Comparison of ENCODE assay signal across 22 cellular contexts in the genomic region with DNA sequence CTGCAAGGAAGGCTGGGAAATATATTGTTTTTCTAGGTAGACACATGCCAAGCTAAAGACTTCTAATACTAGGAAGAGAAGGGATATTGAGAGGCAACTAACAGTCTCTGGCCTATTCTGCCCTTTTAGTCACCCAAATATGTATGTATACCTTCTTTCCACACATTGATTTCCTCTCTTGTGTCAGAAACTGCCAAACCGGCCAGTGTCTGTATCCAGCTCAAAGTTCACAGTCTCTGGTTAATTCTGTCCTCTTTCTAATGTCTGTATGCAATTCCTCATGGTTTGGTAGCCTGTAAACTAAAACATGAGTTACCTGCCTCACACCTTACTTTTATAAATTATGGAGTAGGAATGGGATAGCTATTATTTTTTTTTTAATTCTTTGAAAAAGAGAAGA. TPM values are rescaled to one million over a fixed set of nuclear protein-coding genes. Genes with fewer than 3 reads are reported as not detected.
DNase-seq lines count a peak whose midpoint lies in the region; ATAC-seq, FAIRE-seq and TF ChIP-seq lines count a peak whose summit lies in the region.
"Had no signal": no experiment of that assay in that cellular context is flagged by ENCODE, and none has a peak within 500 bp of the region (broad histone marks: within the 10 kb centered on the region; RNA-seq: fewer than 3 reads in every experiment).

No MANE protein-coding gene starts in this region.

- H3K9me3 ChIP-seq in HepG2 (ENCODE audit: low read length), result no peaks in the 10 kb centered on the region
- no peaks in the 10 kb centered on the region for H3K9me3 ChIP-seq in right lobe of liver
- H3K9me3 ChIP-seq: A549, Caco-2 had no signal

- 0% methylated on average over 1 of the region's 1 CpG for WGBS in HepG2 (ENCODE audit: low lambda C conversion rate)
- WGBS in right lobe of liver (ENCODE audit: insufficient coverage, low coverage, low lambda C conversion rate, missing lambda C conversion rate), result 25% methylated on average over 1 of the region's 1 CpG

- POLR2A ChIA-PET in HepG2 (lab: Yijun Ruan, JAX), result no interaction called here

- no peaks in the 10 kb centered on the region for H3K36me3 ChIP-seq in HepG2 (replicated peaks in 1 of 2; ENCODE audit: control insufficient read depth in 1 of 2, insufficient read depth in 2 of 2, low read length in 2 of 2)
- no peaks in the 10 kb centered on the region for H3K36me3 ChIP-seq in right lobe of liver
- H3K36me3 ChIP-seq: BLaER1 treated with 17β-estradiol and CSF1 and Interleukin-3, amounts not matched to agents 10 nM and 100 nM had no signal

- no peaks in the 10 kb centered on the region for H3K4me1 Mint-ChIP-seq in activated CD4-positive, alpha-beta T cell treated with anti-CD3 and anti-CD28 coated beads, Interleukin-2, amount 10 ng/mL, durations not matched to agents 24 days and 14 days
- no peaks in the 10 kb centered on the region for H3K4me1 Mint-ChIP-seq in activated T-helper 1 cell treated with anti-CD3 and anti-CD28 coated beads, Interleukin-12 subunit alpha, Interleukin-12 subunit beta, Interleukin-2, Interleukin-4 antibody, amounts not matched to agents 30 ng/mL and 10 ng/mL and 1 ng/mL, durations not matched to agents 14 hours and 24 hours and 36 hours (ENCODE audit: low read depth)
- H3K4me1 Mint-ChIP-seq: B cell had no signal

- H3K36me3 Mint-ChIP-seq in activated CD4-positive, alpha-beta T cell treated with anti-CD3 and anti-CD28 coated beads, Interleukin-2, amount 10 ng/mL, durations not matched to agents 24 days and 14 days (ENCODE audit: low read depth), result no peaks in the 10 kb centered on the region
- no peaks in the 10 kb centered on the region for H3K36me3 Mint-ChIP-seq in activated T-helper 1 cell treated with anti-CD3 and anti-CD28 coated beads, Interleukin-12 subunit alpha, Interleukin-12 subunit beta, Interleukin-2, Interleukin-4 antibody, amounts not matched to agents 30 ng/mL and 10 ng/mL and 1 ng/mL, durations not matched to agents 14 hours and 24 hours and 36 hours (ENCODE audit: low read depth)
- H3K36me3 Mint-ChIP-seq: CD8-positive, alpha-beta T cell had no signal

- H3K27ac ChIP-seq in HepG2 (ENCODE audit: extremely low read length, insufficient read depth, low read length), result no peak overlapping the region
- peak overlapping the region in 1 of 3 donors; percentile 40 for H3K27ac ChIP-seq in right lobe of liver
- H3K27ac ChIP-seq: 22Rv1; A549; BLaER1 treated with 17β-estradiol and CSF1 and Interleukin-3, amounts not matched to agents 10 nM and 100 nM; C4-2B had no signal

- no peaks in the 10 kb centered on the region for H4K20me1 ChIP-seq in HepG2 (ENCODE audit: insufficient read depth, low read length)
- H4K20me1 ChIP-seq: BLaER1 treated with 17β-estradiol and CSF1 and Interleukin-3, amounts not matched to agents 10 nM and 100 nM had no signal

- DNase-seq in activated CD4-positive, alpha-beta T cell treated with anti-CD3 and anti-CD28 coated beads, Interleukin-2, amount 10 ng/mL, durations not matched to agents 24 days and 14 days, result peak; percentile 17
- no peak for DNase-seq in activated CD4-positive, alpha-beta T cell treated with anti-CD3 and anti-CD28 coated beads for 4 hours
- peak; percentile 5 for DNase-seq in HepG2 (ENCODE audit: low spot score)
- no peak for DNase-seq in right lobe of liver
- DNase-seq in stimulated activated CD4-positive, alpha-beta T cell treated with anti-CD3 and anti-CD28 coated beads, Interleukin-2, amount 100 ng/mL, for 24 hours, result no peak
- DNase-seq in activated T-helper 1 cell treated with anti-CD3 and anti-CD28 coated beads, Interleukin-12 subunit alpha, Interleukin-12 subunit beta, Interleukin-2, Interleukin-4 antibody, amounts not matched to agents 30 ng/mL and 10 ng/mL and 1 ng/mL, durations not matched to agents 14 hours and 24 hours and 36 hours (ENCODE audit: low spot score), result no peak
- DNase-seq: AML-193; Caco-2; Calu3; CD4-positive, alpha-beta T cell; CD8-positive, alpha-beta T cell; DMS79 treated with DMSO at 0.1 percent for 48 hours; GF-D8 had no signal

- H3K4me2 ChIP-seq in HepG2 (ENCODE audit: low read depth, low read length), result no peak overlapping the region
- H3K4me2 ChIP-seq: A549; BLaER1 treated with 17β-estradiol and CSF1 and Interleukin-3, amounts not matched to agents 10 nM and 100 nM had no signal

- no peaks in the 10 kb centered on the region for H3K27me3 ChIP-seq in HepG2 (ENCODE audit: control insufficient read depth in 1 of 2, insufficient read depth in 2 of 2, low read length in 2 of 2)
- no peaks in the 10 kb centered on the region for H3K27me3 ChIP-seq in right lobe of liver
- H3K27me3 ChIP-seq: BLaER1 treated with 17β-estradiol and CSF1 and Interleukin-3, amounts not matched to agents 10 nM and 100 nM had no signal

- H3K9ac ChIP-seq in HepG2 (ENCODE audit: insufficient read depth, low read depth, low read length), result no peak overlapping the region
- H3K9ac ChIP-seq: BLaER1 treated with 17β-estradiol and CSF1 and Interleukin-3, amounts not matched to agents 10 nM and 100 nM had no signal

- TF ChIP-seq CTCF in HepG2 (CRISPR knock-in tag; IDR thresholded peaks at IDR 0.05), result no peak
- TF ChIP-seq CTCF in right lobe of liver (IDR thresholded peaks at IDR 0.05), result no peak

- TF ChIP-seq POLR2A in HepG2 (IDR thresholded peaks at IDR 0.05; ENCODE audit: insufficient read depth in 1 of 2, low read depth in 2 of 2, low read length in 2 of 2) (no peak), right lobe of liver (IDR thresholded peaks at IDR 0.05) (no peak)

- H3K79me2 ChIP-seq in HepG2 (ENCODE audit: insufficient read depth, low read length), result no peaks in the 10 kb centered on the region

- H3K9me3 Mint-ChIP-seq in activated CD4-positive, alpha-beta T cell treated with anti-CD3 and anti-CD28 coated beads, Interleukin-2, amount 10 ng/mL, durations not matched to agents 24 days and 14 days, result peaks cover 6% of the 10 kb centered on the region
- no peaks in the 10 kb centered on the region for H3K9me3 Mint-ChIP-seq in activated T-helper 1 cell treated with anti-CD3 and anti-CD28 coated beads, Interleukin-12 subunit alpha, Interleukin-12 subunit beta, Interleukin-2, Interleukin-4 antibody, amounts not matched to agents 30 ng/mL and 10 ng/mL and 1 ng/mL, durations not matched to agents 14 hours and 24 hours and 36 hours
- H3K9me3 Mint-ChIP-seq: CD4-positive, alpha-beta T cell; CD8-positive, alpha-beta T cell had no signal

- no peak overlapping the region for H2AFZ ChIP-seq in HepG2 (ENCODE audit: low read length)

- ATAC-seq in HepG2 (peak; percentile 92), right lobe of liver (peak; percentile 82 to 96 (median 94))
- ATAC-seq: A549; CD8-positive, alpha-beta T cell had no signal

- peaks cover 11% of the 10 kb centered on the region for H3K4me1 ChIP-seq in HepG2 (ENCODE audit: insufficient read depth, low read length)
- H3K4me1 ChIP-seq in right lobe of liver, result peaks cover 0 to 8% (median 3%) of the 10 kb centered on the region in 4 donors
- H3K4me1 ChIP-seq: A549; BLaER1 treated with 17β-estradiol and CSF1 and Interleukin-3, amounts not matched to agents 10 nM and 100 nM; Caco-2 had no signal

- H3K27me3 Mint-ChIP-seq in activated CD4-positive, alpha-beta T cell treated with anti-CD3 and anti-CD28 coated beads, Interleukin-2, amount 10 ng/mL, durations not matched to agents 24 days and 14 days, result no peaks in the 10 kb centered on the region
- peaks cover 8% of the 10 kb centered on the region for H3K27me3 Mint-ChIP-seq in activated T-helper 1 cell treated with anti-CD3 and anti-CD28 coated beads, Interleukin-12 subunit alpha, Interleukin-12 subunit beta, Interleukin-2, Interleukin-4 antibody, amounts not matched to agents 30 ng/mL and 10 ng/mL and 1 ng/mL, durations not matched to agents 14 hours and 24 hours and 36 hours (ENCODE audit: insufficient read depth)
- H3K27me3 Mint-ChIP-seq: B cell; CD4-positive, alpha-beta T cell had no signal

- CTCF ChIA-PET in HepG2 (lab: Yijun Ruan, JAX; ENCODE audit: low intra/inter-chr PET ratio, low total read pairs), result no interaction called here

- BruUV-seq in HepG2 (replicated peaks; lab: Mats Ljungman, UMichigan), result no TSS peak

- intact Hi-C loops in activated CD4-positive, alpha-beta T cell treated with anti-CD3 and anti-CD28 coated beads, Interleukin-2, amount 10 ng/mL, durations not matched to agents 24 days and 14 days (cut with micrococcal nuclease), result no loop called here
- intact Hi-C loops in HepG2 (cut with micrococcal nuclease; ENCODE audit: unreplicated experiment), result no loop called here
- intact Hi-C loops in right lobe of liver (cut with DNase I), result no loop called here
- intact Hi-C loops in activated T-helper 1 cell treated with anti-CD3 and anti-CD28 coated beads, Interleukin-12 subunit alpha, Interleukin-12 subunit beta, Interleukin-2, Interleukin-4 antibody, amounts not matched to agents 30 ng/mL and 10 ng/mL and 1 ng/mL, durations not matched to agents 14 hours and 24 hours and 36 hours (cut with micrococcal nuclease), result no loop called here

- TF ChIP-seq RAD21 in HepG2 (CRISPR knock-in tag; IDR thresholded peaks at IDR 0.05), result no peak

- no peak overlapping the region for H3K4me3 ChIP-seq in HepG2 (replicated peaks in 1 of 3; ENCODE audit: insufficient read depth in 1 of 3, low read depth in 2 of 3, low read length in 3 of 3)
- H3K4me3 ChIP-seq in right lobe of liver, result no peak overlapping the region
- H3K4me3 ChIP-seq: A549; BLaER1 treated with 17β-estradiol and CSF1 and Interleukin-3, amounts not matched to agents 10 nM and 100 nM had no signal

- no peak overlapping the region for H3K4me3 Mint-ChIP-seq in activated CD4-positive, alpha-beta T cell treated with anti-CD3 and anti-CD28 coated beads, Interleukin-2, amount 10 ng/mL, durations not matched to agents 24 days and 14 days
- no peak overlapping the region for H3K4me3 Mint-ChIP-seq in activated T-helper 1 cell treated with anti-CD3 and anti-CD28 coated beads, Interleukin-12 subunit alpha, Interleukin-12 subunit beta, Interleukin-2, Interleukin-4 antibody, amounts not matched to agents 30 ng/mL and 10 ng/mL and 1 ng/mL, durations not matched to agents 14 hours and 24 hours and 36 hours
- H3K4me3 Mint-ChIP-seq: B cell; CD4-positive, alpha-beta T cell; CD8-positive, alpha-beta T cell had no signal

- in situ Hi-C loops in HepG2 (cut with HindIII; ENCODE audit: extremely low pct_ligation_motif_present, low pct_unique_long_range_greater_than_20kb), result no loop called here

- FAIRE-seq in HepG2 (lab: Jason Lieb, UNC), result no peak
- FAIRE-seq: A549, D721Med, G401.6, GM12891, GM19239 had no signal

- H3K27ac Mint-ChIP-seq in activated CD4-positive, alpha-beta T cell treated with anti-CD3 and anti-CD28 coated beads, Interleukin-2, amount 10 ng/mL, durations not matched to agents 24 days and 14 days, result no peak overlapping the region
- H3K27ac Mint-ChIP-seq in activated T-helper 1 cell treated with anti-CD3 and anti-CD28 coated beads, Interleukin-12 subunit alpha, Interleukin-12 subunit beta, Interleukin-2, Interleukin-4 antibody, amounts not matched to agents 30 ng/mL and 10 ng/mL and 1 ng/mL, durations not matched to agents 14 hours and 24 hours and 36 hours, result no peak overlapping the region
- H3K27ac Mint-ChIP-seq: B cell; CD4-positive, alpha-beta T cell; CD8-positive, alpha-beta T cell had no signal

- TF ChIP-seq EP300 in HepG2 (IDR thresholded peaks at IDR 0.05; ENCODE audit: low read depth in 2 of 2, low read length in 2 of 2) (no peak), HepG2 (CRISPR knock-in tag; IDR thresholded peaks at IDR 0.05; ENCODE audit: borderline replicate concordance) (no peak)

RNA-seq across cellular contexts. Expression of gene CPSF6, which starts 25.2 kb away (rescaled TPM):
- 114 and 121 TPM in 2 replicates for total RNA-seq in activated CD4-positive, alpha-beta T cell treated with anti-CD3 and anti-CD28 coated beads, Interleukin-2, amount 10 ng/mL, durations not matched to agents 24 days and 14 days
- total RNA-seq in HepG2 (2016; rRNA removed; fragmentation: Illumina TruSeq; extraction: Trizol) (61.1 and 71.0 TPM in 2 replicates), right lobe of liver (10 to 100 TPM; 11.6 to 25.2 (median 15.9) TPM)
- 154 and 171 TPM in 2 replicates for total RNA-seq in HepG2 (2016; cell fraction: cytosol; rRNA removed; fragmentation: Illumina TruSeq; extraction: Trizol; ENCODE audit: low read depth)
- total RNA-seq in HepG2 (2016; cell fraction: insoluble cytoplasmic fraction; rRNA removed; fragmentation: Illumina TruSeq; extraction: Trizol), result 57.9 and 73.0 TPM in 2 replicates
- 136 and 154 TPM in 2 replicates for total RNA-seq in HepG2 (2016; cell fraction: membrane; rRNA removed; fragmentation: Illumina TruSeq; extraction: Trizol)
- total RNA-seq in HepG2 (2016; cell fraction: nucleus; rRNA removed; fragmentation: Illumina TruSeq; extraction: Trizol), result 63.9 and 71.3 TPM in 2 replicates
- 41.1 and 41.8 TPM in 2 replicates for polyA plus RNA-seq in HepG2 (2011; rRNA removed)
- 23.1 and 26.5 TPM in 2 replicates for polyA plus RNA-seq in HepG2 (2011; cell fraction: cytosol; rRNA removed)
- 51.8 and 56.3 TPM in 2 replicates for polyA plus RNA-seq in HepG2 (2011; cell fraction: nucleus; rRNA removed)
- 57.5 and 72.3 TPM in 2 replicates for polyA plus RNA-seq in HepG2 (2012)
- 9.6 and 10.5 TPM in 2 replicates for polyA plus RNA-seq in HepG2 (2016; cell fraction: cytosol; fragmentation: Illumina TruSeq; extraction: Trizol; ENCODE audit: low read depth)
- 73.7 and 82.7 TPM in 2 replicates for polyA plus RNA-seq in HepG2 (2016; cell fraction: insoluble cytoplasmic fraction; fragmentation: Illumina TruSeq; extraction: Trizol; ENCODE audit: low read depth)
- polyA plus RNA-seq in HepG2 (2016; cell fraction: membrane; fragmentation: Illumina TruSeq; extraction: Trizol; ENCODE audit: low read depth), result 13.8 and 15.2 TPM in 2 replicates
- 82.1 and 88.7 TPM in 2 replicates for polyA plus RNA-seq in HepG2 (2016; cell fraction: nucleus; fragmentation: Illumina TruSeq; extraction: Trizol; ENCODE audit: insufficient read depth, low read depth)
- polyA minus RNA-seq in HepG2 (2011; rRNA and poly(A)+ RNA removed; ENCODE audit: low replicate concordance), result 89.9 and 157 TPM in 2 replicates
- polyA minus RNA-seq in HepG2 (2011; cell fraction: cytosol; rRNA and poly(A)+ RNA removed), result 30.1 and 34.8 TPM in 2 replicates
- 117 and 119 TPM in 2 replicates for polyA minus RNA-seq in HepG2 (2011; cell fraction: nucleus; rRNA and poly(A)+ RNA removed)
- total RNA-seq in activated T-helper 1 cell treated with anti-CD3 and anti-CD28 coated beads, Interleukin-12 subunit alpha, Interleukin-12 subunit beta, Interleukin-2, Interleukin-4 antibody, amounts not matched to agents 30 ng/mL and 10 ng/mL and 1 ng/mL, durations not matched to agents 14 hours and 24 hours and 36 hours, result 114 and 115 TPM in 2 replicates

Comparison
In these comparisons a context has a peak if more than half of its experiments do, and no peak if none do; other contexts are left out.
1. DNase-seq: peak in activated CD4-positive, alpha-beta T cell treated with anti-CD3 and anti-CD28 coated beads, Interleukin-2, amount 10 ng/mL, durations not matched to agents 24 days and 14 days (single experiment) and HepG2 (single experiment); none in activated CD4-positive, alpha-beta T cell treated with anti-CD3 and anti-CD28 coated beads for 4 hours (0 of 2), right lobe of liver (0 of 3), stimulated activated CD4-positive, alpha-beta T cell treated with anti-CD3 and anti-CD28 coated beads, Interleukin-2, amount 100 ng/mL, for 24 hours (0 of 2) and activated T-helper 1 cell treated with anti-CD3 and anti-CD28 coated beads, Interleukin-12 subunit alpha, Interleukin-12 subunit beta, Interleukin-2, Interleukin-4 antibody, amounts not matched to agents 30 ng/mL and 10 ng/mL and 1 ng/mL, durations not matched to agents 14 hours and 24 hours and 36 hours (single experiment).